ENCODE assay signal across 1 cellular context in the genomic region with DNA sequence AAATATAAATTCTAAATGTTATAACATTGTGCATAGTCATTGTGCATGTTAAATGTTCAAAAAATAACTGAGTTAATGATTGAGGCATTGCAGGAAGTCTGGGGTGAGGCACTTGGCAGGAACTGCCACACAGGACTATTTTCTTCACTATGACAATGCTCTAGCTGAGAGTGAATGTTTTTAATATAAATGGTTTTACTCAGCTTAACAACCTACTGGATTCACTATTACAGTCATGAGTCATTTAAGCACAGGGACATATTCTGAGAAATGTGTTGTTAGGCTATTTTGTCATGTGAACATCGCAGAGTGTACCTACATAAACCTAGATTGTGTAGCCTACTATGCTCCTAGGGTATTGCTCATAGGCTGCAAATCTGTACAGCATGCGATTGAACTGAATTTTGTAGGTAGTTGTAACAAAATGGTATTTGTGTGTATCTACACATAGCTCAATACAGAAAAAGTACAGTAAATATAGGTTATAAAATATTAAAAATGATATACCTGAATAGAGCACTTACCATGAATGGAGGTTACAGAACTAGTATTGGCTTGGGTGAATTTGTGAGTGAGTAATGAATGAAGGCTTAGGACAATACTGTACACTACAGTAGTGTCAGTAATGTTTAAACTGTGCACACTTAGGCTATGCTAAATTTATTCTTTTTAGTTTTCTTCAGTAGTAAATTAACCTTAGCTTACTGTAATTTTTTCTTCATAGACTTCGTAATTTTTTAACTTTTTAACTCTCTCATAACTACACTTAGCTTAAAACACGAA.
TF ChIP-seq lines count a peak whose summit lies in the region.

No MANE protein-coding gene starts in this region.

TF ChIP-seq in GM23338, 12 proteins besides CTCF, POLR2A, EP300 and RAD21 (continued from another document):
- TF ChIP-seq, protein P1, sequence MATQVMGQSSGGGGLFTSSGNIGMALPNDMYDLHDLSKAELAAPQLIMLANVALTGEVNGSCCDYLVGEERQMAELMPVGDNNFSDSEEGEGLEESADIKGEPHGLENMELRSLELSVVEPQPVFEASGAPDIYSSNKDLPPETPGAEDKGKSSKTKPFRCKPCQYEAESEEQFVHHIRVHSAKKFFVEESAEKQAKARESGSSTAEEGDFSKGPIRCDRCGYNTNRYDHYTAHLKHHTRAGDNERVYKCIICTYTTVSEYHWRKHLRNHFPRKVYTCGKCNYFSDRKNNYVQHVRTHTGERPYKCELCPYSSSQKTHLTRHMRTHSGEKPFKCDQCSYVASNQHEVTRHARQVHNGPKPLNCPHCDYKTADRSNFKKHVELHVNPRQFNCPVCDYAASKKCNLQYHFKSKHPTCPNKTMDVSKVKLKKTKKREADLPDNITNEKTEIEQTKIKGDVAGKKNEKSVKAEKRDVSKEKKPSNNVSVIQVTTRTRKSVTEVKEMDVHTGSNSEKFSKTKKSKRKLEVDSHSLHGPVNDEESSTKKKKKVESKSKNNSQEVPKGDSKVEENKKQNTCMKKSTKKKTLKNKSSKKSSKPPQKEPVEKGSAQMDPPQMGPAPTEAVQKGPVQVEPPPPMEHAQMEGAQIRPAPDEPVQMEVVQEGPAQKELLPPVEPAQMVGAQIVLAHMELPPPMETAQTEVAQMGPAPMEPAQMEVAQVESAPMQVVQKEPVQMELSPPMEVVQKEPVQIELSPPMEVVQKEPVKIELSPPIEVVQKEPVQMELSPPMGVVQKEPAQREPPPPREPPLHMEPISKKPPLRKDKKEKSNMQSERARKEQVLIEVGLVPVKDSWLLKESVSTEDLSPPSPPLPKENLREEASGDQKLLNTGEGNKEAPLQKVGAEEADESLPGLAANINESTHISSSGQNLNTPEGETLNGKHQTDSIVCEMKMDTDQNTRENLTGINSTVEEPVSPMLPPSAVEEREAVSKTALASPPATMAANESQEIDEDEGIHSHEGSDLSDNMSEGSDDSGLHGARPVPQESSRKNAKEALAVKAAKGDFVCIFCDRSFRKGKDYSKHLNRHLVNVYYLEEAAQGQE (IDR thresholded peaks at IDR 0.05; ENCODE audit: unreplicated experiment): no peak
